Comparison of ENCODE assay signal across 1 cellular context in the genomic region with DNA sequence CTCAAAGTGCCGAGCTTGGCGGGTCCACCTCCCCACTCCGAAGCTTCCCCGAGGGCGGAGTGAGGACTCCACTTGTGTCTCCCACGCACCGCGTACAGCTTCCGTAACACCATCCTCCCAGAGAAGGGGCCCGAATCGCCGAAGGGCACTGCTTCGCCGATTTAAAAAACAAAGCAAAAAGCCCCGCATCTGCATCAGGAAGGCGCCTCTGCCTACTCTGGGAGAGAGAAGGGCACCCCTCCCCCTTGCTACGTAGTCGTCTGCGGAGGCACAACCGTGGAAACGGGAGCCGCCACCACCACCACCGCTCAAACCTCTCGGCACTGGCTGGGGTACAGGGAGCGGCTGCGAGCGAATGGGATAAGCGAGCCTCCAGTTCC.
TF ChIP-seq lines count a peak whose summit lies in the region.

No MANE protein-coding gene starts in this region.

TF ChIP-seq in HepG2, 621 proteins besides CTCF, POLR2A, EP300 and RAD21 (continued from another document):
- TF ChIP-seq, protein P1, sequence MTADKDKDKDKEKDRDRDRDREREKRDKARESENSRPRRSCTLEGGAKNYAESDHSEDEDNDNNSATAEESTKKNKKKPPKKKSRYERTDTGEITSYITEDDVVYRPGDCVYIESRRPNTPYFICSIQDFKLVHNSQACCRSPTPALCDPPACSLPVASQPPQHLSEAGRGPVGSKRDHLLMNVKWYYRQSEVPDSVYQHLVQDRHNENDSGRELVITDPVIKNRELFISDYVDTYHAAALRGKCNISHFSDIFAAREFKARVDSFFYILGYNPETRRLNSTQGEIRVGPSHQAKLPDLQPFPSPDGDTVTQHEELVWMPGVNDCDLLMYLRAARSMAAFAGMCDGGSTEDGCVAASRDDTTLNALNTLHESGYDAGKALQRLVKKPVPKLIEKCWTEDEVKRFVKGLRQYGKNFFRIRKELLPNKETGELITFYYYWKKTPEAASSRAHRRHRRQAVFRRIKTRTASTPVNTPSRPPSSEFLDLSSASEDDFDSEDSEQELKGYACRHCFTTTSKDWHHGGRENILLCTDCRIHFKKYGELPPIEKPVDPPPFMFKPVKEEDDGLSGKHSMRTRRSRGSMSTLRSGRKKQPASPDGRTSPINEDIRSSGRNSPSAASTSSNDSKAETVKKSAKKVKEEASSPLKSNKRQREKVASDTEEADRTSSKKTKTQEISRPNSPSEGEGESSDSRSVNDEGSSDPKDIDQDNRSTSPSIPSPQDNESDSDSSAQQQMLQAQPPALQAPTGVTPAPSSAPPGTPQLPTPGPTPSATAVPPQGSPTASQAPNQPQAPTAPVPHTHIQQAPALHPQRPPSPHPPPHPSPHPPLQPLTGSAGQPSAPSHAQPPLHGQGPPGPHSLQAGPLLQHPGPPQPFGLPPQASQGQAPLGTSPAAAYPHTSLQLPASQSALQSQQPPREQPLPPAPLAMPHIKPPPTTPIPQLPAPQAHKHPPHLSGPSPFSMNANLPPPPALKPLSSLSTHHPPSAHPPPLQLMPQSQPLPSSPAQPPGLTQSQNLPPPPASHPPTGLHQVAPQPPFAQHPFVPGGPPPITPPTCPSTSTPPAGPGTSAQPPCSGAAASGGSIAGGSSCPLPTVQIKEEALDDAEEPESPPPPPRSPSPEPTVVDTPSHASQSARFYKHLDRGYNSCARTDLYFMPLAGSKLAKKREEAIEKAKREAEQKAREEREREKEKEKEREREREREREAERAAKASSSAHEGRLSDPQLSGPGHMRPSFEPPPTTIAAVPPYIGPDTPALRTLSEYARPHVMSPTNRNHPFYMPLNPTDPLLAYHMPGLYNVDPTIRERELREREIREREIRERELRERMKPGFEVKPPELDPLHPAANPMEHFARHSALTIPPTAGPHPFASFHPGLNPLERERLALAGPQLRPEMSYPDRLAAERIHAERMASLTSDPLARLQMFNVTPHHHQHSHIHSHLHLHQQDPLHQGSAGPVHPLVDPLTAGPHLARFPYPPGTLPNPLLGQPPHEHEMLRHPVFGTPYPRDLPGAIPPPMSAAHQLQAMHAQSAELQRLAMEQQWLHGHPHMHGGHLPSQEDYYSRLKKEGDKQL (CRISPR knock-in tag; IDR thresholded peaks at IDR 0.05; ENCODE audit: low read depth): 0 out of 2 replicates have a peak, but pooled peaks have one; percentile 40
- TF ChIP-seq, protein P2, sequence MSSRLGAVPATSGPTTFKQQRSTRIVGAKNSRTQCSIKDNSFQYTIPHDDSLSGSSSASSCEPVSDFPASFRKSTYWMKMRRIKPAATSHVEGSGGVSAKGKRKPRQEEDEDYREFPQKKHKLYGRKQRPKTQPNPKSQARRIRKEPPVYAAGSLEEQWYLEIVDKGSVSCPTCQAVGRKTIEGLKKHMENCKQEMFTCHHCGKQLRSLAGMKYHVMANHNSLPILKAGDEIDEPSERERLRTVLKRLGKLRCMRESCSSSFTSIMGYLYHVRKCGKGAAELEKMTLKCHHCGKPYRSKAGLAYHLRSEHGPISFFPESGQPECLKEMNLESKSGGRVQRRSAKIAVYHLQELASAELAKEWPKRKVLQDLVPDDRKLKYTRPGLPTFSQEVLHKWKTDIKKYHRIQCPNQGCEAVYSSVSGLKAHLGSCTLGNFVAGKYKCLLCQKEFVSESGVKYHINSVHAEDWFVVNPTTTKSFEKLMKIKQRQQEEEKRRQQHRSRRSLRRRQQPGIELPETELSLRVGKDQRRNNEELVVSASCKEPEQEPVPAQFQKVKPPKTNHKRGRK (CRISPR knock-in tag; IDR thresholded peaks at IDR 0.05): no peak
- TF ChIP-seq ZZZ3 (CRISPR knock-in tag; IDR thresholded peaks at IDR 0.05; ENCODE audit: borderline replicate concordance): no peak
